In genomic region chr11:104879514-104880190, GRCh38 we compare ENCODE assay signal across 23 cellular contexts. TPM values are rescaled to one million over a fixed set of nuclear protein-coding genes. Genes with fewer than 3 reads are reported as not detected.
"Had no signal": no experiment of that assay in that cellular context is flagged by ENCODE, and none has a peak within 500 bp of the region (broad histone marks: within the 10 kb centered on the region; RNA-seq: fewer than 3 reads in every experiment).

No MANE protein-coding gene starts in this region.

- H3K27me3 ChIP-seq: body of pancreas, colonic mucosa, esophagus muscularis mucosa, left lung, suprapubic skin had no signal

- ATAC-seq: activated CD8-positive, alpha-beta T cell treated with anti-CD3 and anti-CD28 coated beads, Interleukin-2, amount 10 ng/mL, durations not matched to agents 7 days and 5 days; body of pancreas; left lung; mucosa of descending colon; naive thymus-derived CD8-positive, alpha-beta T cell; right cardiac atrium had no signal

- H3K36me3 ChIP-seq: colonic mucosa, esophagus muscularis mucosa, left lung, suprapubic skin had no signal

- H3K4me1 ChIP-seq: body of pancreas, colonic mucosa, esophagus muscularis mucosa, left lung, suprapubic skin had no signal

- H3K4me3 ChIP-seq: body of pancreas, colonic mucosa, esophagus muscularis mucosa, left lung, mucosa of descending colon, skin epidermis, suprapubic skin had no signal

- H3K27ac Mint-ChIP-seq: activated CD8-positive, alpha-beta T cell treated with anti-CD3 and anti-CD28 coated beads, Interleukin-2, amount 10 ng/mL, durations not matched to agents 7 days and 5 days; activated naive CD8-positive, alpha-beta T cell treated with anti-CD3 and anti-CD28 coated beads for 36 hours; progenitor cell of endocrine pancreas had no signal

- H3K27me3 Mint-ChIP-seq: activated naive CD8-positive, alpha-beta T cell treated with anti-CD3 and anti-CD28 coated beads for 36 hours; naive thymus-derived CD8-positive, alpha-beta T cell; progenitor cell of endocrine pancreas had no signal

- H3K27ac ChIP-seq: body of pancreas, colonic mucosa, esophagus muscularis mucosa, left lung, skin epidermis, suprapubic skin had no signal

- H3K4me3 Mint-ChIP-seq: activated CD8-positive, alpha-beta T cell treated with anti-CD3 and anti-CD28 coated beads, Interleukin-2, amount 10 ng/mL, durations not matched to agents 7 days and 5 days; activated naive CD8-positive, alpha-beta T cell treated with anti-CD3 and anti-CD28 coated beads for 36 hours; naive thymus-derived CD8-positive, alpha-beta T cell had no signal

- H3K9me3 ChIP-seq: body of pancreas, colonic mucosa, esophagus muscularis mucosa, left lung, mucosa of descending colon, suprapubic skin had no signal

- H3K36me3 Mint-ChIP-seq: naive thymus-derived CD8-positive, alpha-beta T cell had no signal

- DNase-seq: activated CD4-positive, alpha-beta T cell treated with anti-CD3 and anti-CD28 coated beads for 48 hours; activated CD8-positive, alpha-beta memory T cell treated with anti-CD3 and anti-CD28 coated beads, Interleukin-2, amount 50 U/mL, for 4 hours; activated CD8-positive, alpha-beta T cell treated with anti-CD3 and anti-CD28 coated beads, Interleukin-2, amount 10 ng/mL, durations not matched to agents 7 days and 5 days; activated naive CD8-positive, alpha-beta T cell treated with anti-CD3 and anti-CD28 coated beads for 36 hours; amygdala; body of pancreas; central memory CD4-positive, alpha-beta T cell; colonic mucosa; hippocampal formation; kidney; left lung; mucosa of descending colon; naive thymus-derived CD8-positive, alpha-beta T cell; right cardiac atrium; stimulated activated CD4-positive, alpha-beta T cell treated with anti-CD3 and anti-CD28 coated beads, Interleukin-15, amount 100 ng/mL, for 24 hours; stimulated activated CD4-positive, alpha-beta T cell treated with anti-CD3 and anti-CD28 coated beads, Interleukin-4, amount 100 ng/mL, for 24 hours; stimulated activated naive CD4-positive, alpha-beta T cell treated with Interleukin-2 at 50 U/mL for 16 hours; T-helper 1 cell; trophoblast cell had no signal

RNA-seq across cellular contexts. Expression of gene CASP12, which starts 18.6 kb away (rescaled TPM):
- total RNA-seq: activated CD8-positive, alpha-beta T cell treated with anti-CD3 and anti-CD28 coated beads, Interleukin-2, amount 10 ng/mL, durations not matched to agents 7 days and 5 days; activated naive CD8-positive, alpha-beta T cell treated with anti-CD3 and anti-CD28 coated beads for 36 hours; naive thymus-derived CD8-positive, alpha-beta T cell; progenitor cell of endocrine pancreas; suprapubic skin had no signal
